In genomic region chr11:133699071-133699470, GRCh38 we compare ENCODE assay signal across 26 cellular contexts.
"Had no signal": no experiment of that assay in that cellular context is flagged by ENCODE, and none has a peak within 500 bp of the region (broad histone marks: within the 10 kb centered on the region; RNA-seq: fewer than 3 reads in every experiment).

No MANE protein-coding gene starts in this region.

- DNase-seq: stimulated activated CD4-positive, alpha-beta T cell treated with anti-CD3 and anti-CD28 coated beads, Interleukin-2, amount 100 ng/mL, for 48 hours; stimulated activated CD4-positive, alpha-beta T cell treated with anti-CD3 and anti-CD28 coated beads, Interleukin-4, amount 100 ng/mL, for 1 hour; stimulated activated CD4-positive, alpha-beta T cell treated with anti-CD3 and anti-CD28 coated beads, Interleukin-4, amount 100 ng/mL, for 24 hours; stimulated activated CD4-positive, alpha-beta T cell treated with anti-CD3 and anti-CD28 coated beads, Interleukin-4, amount 100 ng/mL, for 4 hours; stimulated activated CD8-positive, alpha-beta memory T cell treated with anti-CD3 and anti-CD28 coated beads, Interleukin-4, amount 100 ng/mL, for 48 hours; stimulated activated naive B cell treated with anti-CD40 and anti-IgM and Interleukin-4, amounts not matched to agents 10 μg/mL and 1 μg/mL and 100 μg/mL, for 72 hours; stimulated activated naive CD4-positive, alpha-beta T cell; stimulated activated naive CD4-positive, alpha-beta T cell treated with Interleukin-2 at 50 U/mL for 16 hours; stimulated activated naive CD8-positive, alpha-beta T cell treated with anti-CD3 and anti-CD28 coated beads, Interleukin-15, amount 100 ng/mL, for 72 hours; stimulated activated naive CD8-positive, alpha-beta T cell treated with anti-CD3 and anti-CD28 coated beads, Interleukin-15, Interleukin-2, amounts not matched to agents 100 U/mL and 50 U/mL, for 24 hours; stomach; substantia nigra; testis; thyroid gland; tibial artery; transverse colon; trophoblast cell; upper lobe of left lung; upper lobe of right lung; uterus had no signal

- H3K4me3 ChIP-seq: stomach, suprapubic skin, testis, thoracic aorta, thyroid gland, tibial artery, tibial nerve, transverse colon, upper lobe of left lung, upper lobe of right lung, uterus, vagina had no signal

- H3K9me3 ChIP-seq: stomach, suprapubic skin, testis, thoracic aorta, thyroid gland, tibial artery, tibial nerve, transverse colon, upper lobe of left lung, upper lobe of right lung, uterus, vagina had no signal

- H3K27ac ChIP-seq: stomach, suprapubic skin, testis, thoracic aorta, thyroid gland, tibial artery, tibial nerve, transverse colon, upper lobe of left lung, upper lobe of right lung, uterus, vagina had no signal

- H3K27me3 ChIP-seq: stomach, suprapubic skin, testis, thyroid gland, tibial artery, tibial nerve, transverse colon, upper lobe of left lung, upper lobe of right lung, uterus, vagina had no signal

- H3K36me3 ChIP-seq: stomach, suprapubic skin, thoracic aorta, thyroid gland, tibial artery, tibial nerve, transverse colon, upper lobe of left lung, upper lobe of right lung, uterus, vagina had no signal

- ATAC-seq: stimulated activated effector memory CD8-positive, alpha-beta T cell treated with anti-CD3 and anti-CD28 coated beads, Interleukin-12 subunit alpha, Interleukin-12 subunit beta, amount 100 ng/mL, for 72 hours; stimulated activated memory B cell treated with anti-CD40 and anti-IgM and Interleukin-4, amounts not matched to agents 10 μg/mL and 1 μg/mL and 100 μg/mL, for 72 hours; stimulated activated naive B cell treated with anti-CD40 and anti-IgM and Interleukin-4, amounts not matched to agents 10 μg/mL and 1 μg/mL and 100 μg/mL, for 72 hours; stimulated activated naive CD8-positive, alpha-beta T cell treated with anti-CD3 and anti-CD28 coated beads, Interleukin-15, amount 100 ng/mL, for 72 hours; stimulated activated naive CD8-positive, alpha-beta T cell treated with anti-CD3 and anti-CD28 coated beads, Interleukin-15, Interleukin-2, amounts not matched to agents 100 U/mL and 50 U/mL, for 24 hours; upper lobe of right lung had no signal

- H3K4me1 ChIP-seq: stomach, suprapubic skin, testis, thyroid gland, tibial artery, tibial nerve, transverse colon, upper lobe of left lung, upper lobe of right lung, uterus, vagina had no signal
